Comparison of ENCODE assay signal across 26 cellular contexts in genomic region chr5:169268019-169268418, GRCh38. TPM values are rescaled to one million over a fixed set of nuclear protein-coding genes. Genes with fewer than 3 reads are reported as not detected.
DNase-seq lines count a peak whose midpoint lies in the region; FAIRE-seq and TF ChIP-seq lines count a peak whose summit lies in the region.
"Had no signal": no experiment of that assay in that cellular context is flagged by ENCODE, and none has a peak within 500 bp of the region (broad histone marks: within the 10 kb centered on the region; RNA-seq: fewer than 3 reads in every experiment).

No MANE protein-coding gene starts in this region.

- FAIRE-seq in frontal cortex (lab: Jason Lieb, UNC): no peak
- FAIRE-seq: GM19239, TTC549 had no signal

- DNase-seq in GM04503 (ENCODE audit: low read depth) (peak; percentile 81), fibroblast of peridontal ligament (ENCODE audit: extremely low read depth) (peak; percentile 67), frontal cortex (ENCODE audit: low spot score in 2 of 2) (no peak), midbrain (lab: John Stamatoyannopoulos, UW) (no peak), NCI-H1930 (lab: John Stamatoyannopoulos, UW) (no peak), NCI-H82 treated with DMSO at 0.1 percent for 48 hours (lab: John Stamatoyannopoulos, UW; ENCODE audit: unreplicated experiment) (no peak)
- DNase-seq: activated CD4-positive, alpha-beta memory T cell treated with anti-CD3 and anti-CD28 coated beads, Interleukin-2, amount 10 ng/mL, durations not matched to agents 7 days and 5 days; activated CD4-positive, CD25-positive, alpha-beta regulatory T cell treated with anti-CD3 and anti-CD28 coated beads, Interleukin-2, amount 50 U/mL, for 72 hours; islet precursor cell; KBM-7; lower lobe of right lung; NCI-H1436; NCI-H510A; NK-92 treated with Interleukin-12 subunit alpha and Interleukin-12 subunit beta, amount 100 ng/mL, for 24 hours; right lobe of liver; SJCRH30; stimulated activated naive CD8-positive, alpha-beta T cell treated with anti-CD3 and anti-CD28 coated beads, Interleukin-15, amount 100 ng/mL, for 72 hours; T-cell; thyroid gland had no signal

- no peak for TF ChIP-seq CTCF in VCaP (conservative IDR thresholded peaks at IDR 0.05)

- H3K27ac ChIP-seq in VCaP: peak overlapping the region; percentile 52
- H3K27ac ChIP-seq: ascending aorta, BLaER1, lower lobe of right lung, neural progenitor cell, right lobe of liver, SJCRH30, thyroid gland had no signal

RNA-seq across cellular contexts. Expression of gene SLIT3, which starts 32.9 kb away (rescaled TPM):
- 2.0 TPM for total RNA-seq in frontal cortex
- total RNA-seq: activated CD4-positive, alpha-beta memory T cell treated with anti-CD3 and anti-CD28 coated beads, Interleukin-2, amount 10 ng/mL, durations not matched to agents 7 days and 5 days; dermis microvascular lymphatic vessel endothelial cell had no signal

Comparison
In these comparisons a context has a peak if more than half of its experiments do, and no peak if none do; other contexts are left out.
1. DNase-seq: peak in GM04503 (single experiment) and fibroblast of peridontal ligament (single experiment); none in frontal cortex (0 of 2), midbrain (single experiment), NCI-H1930 (0 of 2) and NCI-H82 treated with DMSO at 0.1 percent for 48 hours (single experiment).